Comparison of ENCODE assay signal across 23 cellular contexts in the genomic region with DNA sequence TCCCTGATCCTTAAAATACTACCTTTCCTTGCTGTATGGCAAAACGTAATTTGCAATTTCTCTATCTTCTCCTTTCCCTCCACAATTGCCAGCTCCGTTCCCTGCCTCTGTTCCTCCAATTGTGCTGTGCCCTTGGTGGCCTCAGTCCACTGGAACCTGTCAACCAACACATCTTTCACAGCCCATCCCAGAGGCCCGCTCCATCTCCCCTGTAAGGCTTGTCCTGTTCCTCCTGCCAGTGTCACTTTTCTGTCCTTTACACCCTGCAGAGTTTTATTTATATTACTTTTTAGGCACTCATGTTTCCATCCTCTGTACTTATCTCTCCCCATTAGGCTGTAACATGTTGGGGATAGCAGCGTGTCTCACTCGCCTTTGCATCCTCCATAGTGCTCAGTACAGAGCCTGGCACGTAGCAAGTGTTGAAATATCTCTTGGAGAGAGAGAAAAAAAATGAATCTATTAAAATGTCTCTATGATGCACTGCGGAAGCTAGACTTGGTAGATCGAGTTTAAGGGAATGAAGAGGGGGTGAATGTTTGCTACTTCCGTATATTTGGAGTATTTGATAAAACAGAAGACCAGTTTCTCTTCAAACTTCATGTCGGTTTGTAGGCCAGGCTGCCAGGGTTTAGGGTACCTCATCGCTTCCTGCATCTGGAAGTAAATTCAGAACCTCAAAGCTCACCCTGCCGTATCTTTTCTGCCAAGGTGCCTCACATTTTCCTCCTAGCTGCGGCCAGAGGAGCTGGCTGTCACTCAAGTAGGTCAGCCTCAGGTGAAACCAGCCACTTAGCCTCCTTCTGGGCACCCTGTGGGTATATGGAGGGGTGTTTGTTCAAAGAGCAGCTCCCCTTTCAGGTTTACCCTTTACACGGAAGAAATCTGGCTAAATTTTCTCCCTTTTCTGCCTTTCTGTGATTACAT.
DNase-seq lines count a peak whose midpoint lies in the region; ATAC-seq, FAIRE-seq and TF ChIP-seq lines count a peak whose summit lies in the region.
"Had no signal": no experiment of that assay in that cellular context is flagged by ENCODE, and none has a peak within 500 bp of the region (broad histone marks: within the 10 kb centered on the region; RNA-seq: fewer than 3 reads in every experiment).

No MANE protein-coding gene starts in this region.

- H2BK15ac ChIP-seq in H1 (ENCODE audit: low read length), result no peak overlapping the region

- no peak overlapping the region for H3K23ac ChIP-seq in H1 (ENCODE audit: insufficient read length)
- no peak overlapping the region for H3K23ac ChIP-seq in trophoblast cell (ENCODE audit: low read length)

- 0 out of 2 replicates have a peak overlapping the region, but pooled peaks have one; percentile 13 for H2BK12ac ChIP-seq in H1 (ENCODE audit: low read depth, low read length)
- no peak overlapping the region for H2BK12ac ChIP-seq in trophoblast cell (ENCODE audit: low read length)

- H4K8ac ChIP-seq in H1 (ENCODE audit: extremely low read depth, insufficient read depth, low read length) (no peak overlapping the region), trophoblast cell (ENCODE audit: low read depth, low read length) (no peak overlapping the region)

- H2AK5ac ChIP-seq in H1 (ENCODE audit: low read depth, low read length), result no peak overlapping the region
- no peak overlapping the region for H2AK5ac ChIP-seq in trophoblast cell (ENCODE audit: low read length)

- H3K79me1 ChIP-seq in H1 (ENCODE audit: low read depth, low read length) (no peaks in the 10 kb centered on the region), trophoblast cell (ENCODE audit: low read length) (no peaks in the 10 kb centered on the region)

- H3K23me2 ChIP-seq in H1 (ENCODE audit: low read depth, low read length), result no peaks in the 10 kb centered on the region

- H3K79me2 ChIP-seq in H1 (ENCODE audit: control insufficient read depth in 1 of 2, insufficient read depth in 2 of 2, low read length in 2 of 2) (no peaks in the 10 kb centered on the region), trophoblast cell (ENCODE audit: control insufficient read depth, insufficient read depth, low read length, poor library complexity) (no peaks in the 10 kb centered on the region)

- H3K4me1 ChIP-seq in H1 (replicated peaks in 1 of 4; ENCODE audit: control insufficient read depth in 3 of 4, insufficient read depth in 4 of 4, low read length in 3 of 4) (peaks cover 0 to 2% (median 0%) of the 10 kb centered on the region in 4 experiments; a peak in 1 of 7 replicates), left ventricle myocardium inferior (peaks cover 61% of the 10 kb centered on the region), trophoblast cell (ENCODE audit: control insufficient read depth in 1 of 2, insufficient read depth in 2 of 2, low read length in 2 of 2) (peaks cover 2 to 4% of the 10 kb centered on the region in 2 experiments)

- no peaks in the 10 kb centered on the region for H4K20me1 ChIP-seq in H1 (replicated peaks in 1 of 2; ENCODE audit: control insufficient read depth in 1 of 2, insufficient read depth in 2 of 2, low read length in 2 of 2)

- no peaks in the 10 kb centered on the region for H3K27me3 ChIP-seq in H1 (replicated peaks in 1 of 4; ENCODE audit: control insufficient read depth in 3 of 4, extremely low read depth in 1 of 4, insufficient read depth in 3 of 4, low read length in 3 of 4)
- H3K27me3 ChIP-seq in left ventricle myocardium inferior (ENCODE audit: low read depth), result no peaks in the 10 kb centered on the region
- no peaks in the 10 kb centered on the region for H3K27me3 ChIP-seq in trophoblast cell (ENCODE audit: insufficient read depth, low read length)

- FAIRE-seq in H1 (lab: Jason Lieb, UNC), result no peak
- FAIRE-seq: GM18507, RCC 7860 had no signal

- H3K18ac ChIP-seq in H1 (ENCODE audit: extremely low read depth, low read length) (no peak overlapping the region), trophoblast cell (ENCODE audit: low read length) (no peak overlapping the region)

- peak; percentile 55 for DNase-seq in Right ventricle myocardium inferior (ENCODE audit: missing footprints)
- no peak for DNase-seq in cardiac septum (ENCODE audit: low spot score)
- no peak for DNase-seq in H1 (ENCODE audit: low read depth in 1 of 2, low spot score in 2 of 2)
- DNase-seq in left ventricle myocardium inferior, result peak; percentile 34
- no peak for DNase-seq in trophoblast cell
- no peak for DNase-seq in activated T-cell treated with anti-CD3 and anti-CD28 coated beads, Interleukin-2, amount 50 U/mL, for 48 hours
- DNase-seq in type B pancreatic cell (ENCODE audit: extremely low spot score, unreplicated experiment), result no peak
- no peak for DNase-seq in NCI-H187 treated with DMSO at 0.1 percent for 48 hours (lab: John Stamatoyannopoulos, UW)
- DNase-seq: 8988T; AML-193; Calu3; CD8-positive, alpha-beta memory T cell; DMS153; GDM1; H7; KG1; NCI-H1417; NCI-H1694 treated with DMSO at 0.1 percent for 48 hours; NCI-H446; NCI-H526; OCI-M1 had no signal

- no peak overlapping the region for H3K56ac ChIP-seq in H1 (replicated peaks; ENCODE audit: insufficient read length, low read depth, low read length)

- no peak for TF ChIP-seq EP300 in H1 (IDR thresholded peaks at IDR 0.05; ENCODE audit: borderline replicate concordance in 1 of 2, low read depth in 2 of 2, low read length in 2 of 2)

- 88% methylated on average over 14 of the region's 14 CpGs; no CpG with 5 or more reads in 1 of the 2 experiments for WGBS in H1 (ENCODE audit: extremely low coverage in 1 of 2, insufficient coverage in 1 of 2, insufficient read length in 1 of 2, insufficient replicate concordance in 2 of 2, low coverage in 1 of 2, low lambda C conversion rate in 2 of 2, missing lambda C conversion rate in 1 of 2), 2 experiments
- 100% methylated on average over 2 of the region's 14 CpGs for WGBS in trophoblast cell (ENCODE audit: extremely low coverage, insufficient coverage, insufficient read length)

- no peak overlapping the region for H4K91ac ChIP-seq in H1 (replicated peaks; ENCODE audit: insufficient read length, low read length)
- H4K91ac ChIP-seq in trophoblast cell (ENCODE audit: low read depth, low read length), result no peak overlapping the region

- TF ChIP-seq CTCF in H1 (IDR thresholded peaks at IDR 0.05; ENCODE audit: control extremely low read depth in 1 of 3, insufficient read depth in 1 of 3, low read depth in 1 of 3, low read length in 3 of 3), result no peak
- TF ChIP-seq CTCF in left ventricle myocardium inferior (IDR thresholded peaks at IDR 0.05; ENCODE audit: borderline replicate concordance), result no peak
- no peak for TF ChIP-seq CTCF in type B pancreatic cell (conservative IDR thresholded peaks at IDR 0.05)

- no peak for TF ChIP-seq RAD21 in H1 (IDR thresholded peaks at IDR 0.05 in 1 of 2, conservative IDR thresholded peaks at IDR 0.05 in 1 of 2; ENCODE audit: low read depth in 2 of 2, low read length in 2 of 2)

- no peak overlapping the region for H3K4me3 Mint-ChIP-seq in type B pancreatic cell
- H3K4me3 Mint-ChIP-seq: CD8-positive, alpha-beta memory T cell had no signal

- no peak overlapping the region for H3K14ac ChIP-seq in H1 (ENCODE audit: insufficient read length)
- no peak overlapping the region for H3K14ac ChIP-seq in trophoblast cell (ENCODE audit: low read length)

- no peaks in the 10 kb centered on the region for H3K9me3 ChIP-seq in H1 (ENCODE audit: insufficient read depth in 2 of 2, low read depth in 1 of 2, low read length in 1 of 2)
- H3K9me3 ChIP-seq in left ventricle myocardium inferior (replicated peaks), result no peaks in the 10 kb centered on the region
- H3K9me3 ChIP-seq in trophoblast cell (ENCODE audit: insufficient read depth, low read depth, low read length), result peaks cover 2% of the 10 kb centered on the region

- H3K9me3 Mint-ChIP-seq in type B pancreatic cell, result peaks cover 4% of the 10 kb centered on the region
- H3K9me3 Mint-ChIP-seq: CD8-positive, alpha-beta memory T cell had no signal

- TF ChIP-seq POLR2A in H1 (IDR thresholded peaks at IDR 0.05; ENCODE audit: control extremely low read depth in 1 of 2, low read depth in 2 of 2, low read length in 2 of 2), result no peak

- POLR2A ChIA-PET in H1 (lab: Charles Lee; ENCODE audit: partially characterized antibody), result no interaction called here

- H3K27ac Mint-ChIP-seq in type B pancreatic cell, result no peak overlapping the region
- H3K27ac Mint-ChIP-seq: CD8-positive, alpha-beta memory T cell had no signal

- H4K5ac ChIP-seq in H1 (ENCODE audit: insufficient read length, low read depth, low read length), result no peak overlapping the region

- H2BK120ac ChIP-seq in H1 (replicated peaks; ENCODE audit: low read depth, low read length), result no peak overlapping the region
- no peak overlapping the region for H2BK120ac ChIP-seq in trophoblast cell (ENCODE audit: insufficient read depth, low read length, poor library complexity)

- no peak overlapping the region for H2BK5ac ChIP-seq in H1 (ENCODE audit: low read depth, low read length)
- H2BK5ac ChIP-seq in trophoblast cell (ENCODE audit: low read depth, low read length, poor library complexity), result no peak overlapping the region

- H2AFZ ChIP-seq in H1 (ENCODE audit: low read length), result no peak overlapping the region
- H2AFZ ChIP-seq in trophoblast cell (ENCODE audit: insufficient read depth, low read length, poor library complexity), result no peak overlapping the region

- H3K4me2 ChIP-seq in H1 (ENCODE audit: insufficient read depth in 1 of 2, low read depth in 2 of 2, low read length in 2 of 2) (no peak overlapping the region), trophoblast cell (ENCODE audit: low read length) (no peak overlapping the region)

- H3K4me3 ChIP-seq in H1 (ENCODE audit: extremely low read depth in 1 of 4, insufficient read depth in 2 of 4, low read depth in 3 of 4, low read length in 4 of 4) (no peak overlapping the region), left ventricle myocardium inferior (no peak overlapping the region), trophoblast cell (ENCODE audit: low read depth, low read length) (no peak overlapping the region)

- peak; percentile 91 for ATAC-seq in Right ventricle myocardium inferior

- H2BK20ac ChIP-seq in H1 (ENCODE audit: low read length), result no peak overlapping the region

- H3K36me3 Mint-ChIP-seq in type B pancreatic cell, result peaks cover 10% of the 10 kb centered on the region

- H3K27ac ChIP-seq in H1 (ENCODE audit: low read depth, low read length) (no peak overlapping the region), left ventricle myocardium inferior (replicated peaks) (peak overlapping the region; percentile 71), trophoblast cell (ENCODE audit: low read depth, low read length) (no peak overlapping the region)

- peaks cover 40% of the 10 kb centered on the region for H3K4me1 Mint-ChIP-seq in type B pancreatic cell (ENCODE audit: unreplicated experiment)
- H3K4me1 Mint-ChIP-seq: CD8-positive, alpha-beta memory T cell had no signal

- no peak overlapping the region for H3K9ac ChIP-seq in H1 (replicated peaks in 1 of 4; ENCODE audit: extremely low read depth in 1 of 4, low read depth in 3 of 4, low read length in 3 of 4)
- peak overlapping the region; percentile 67 for H3K9ac ChIP-seq in trophoblast cell (ENCODE audit: low read length)

- H3K4ac ChIP-seq in H1 (replicated peaks; ENCODE audit: insufficient read length, low read depth, low read length) (no peak overlapping the region), trophoblast cell (ENCODE audit: low read depth, low read length) (no peak overlapping the region)

- no peaks in the 10 kb centered on the region for H3K27me3 Mint-ChIP-seq in type B pancreatic cell

- intact Hi-C loops in Right ventricle myocardium inferior (cut with DNase I), result loop anchor here (5.0 kb wide), 1 partner anchor 39 kb away; no protein-coding TSS in a partner anchor
- intact Hi-C loops in cardiac septum (cut with DNase I), result no loop called here
- intact Hi-C loops in left ventricle myocardium inferior (cut with micrococcal nuclease), result no loop called here

- no peak overlapping the region for H4K12ac ChIP-seq in trophoblast cell (ENCODE audit: low read depth, low read length)

- H3K36me3 ChIP-seq in H1 (ENCODE audit: control insufficient read depth in 2 of 4, insufficient read depth in 4 of 4, low read length in 3 of 4) (no peaks in the 10 kb centered on the region), left ventricle myocardium inferior (no peaks in the 10 kb centered on the region), trophoblast cell (ENCODE audit: control insufficient read depth in 1 of 2, insufficient read depth in 2 of 2, low read length in 2 of 2) (no peaks in the 10 kb centered on the region)

- CTCF ChIA-PET in H1 (lab: Charles Lee; ENCODE audit: partially characterized antibody), result interaction anchor here (0.7 to 1.1 kb wide), 2 partner anchors 11 to 1156 kb away, joined by 3 read pairs; no protein-coding TSS in a partner anchor

Comparison
In these comparisons a context has a peak if more than half of its experiments do, and no peak if none do; other contexts are left out.
1. DNase-seq: peak in Right ventricle myocardium inferior (single experiment) and left ventricle myocardium inferior (single experiment); none in cardiac septum (single experiment), H1 (0 of 2), trophoblast cell (0 of 2), activated T-cell treated with anti-CD3 and anti-CD28 coated beads, Interleukin-2, amount 50 U/mL, for 48 hours (0 of 2), type B pancreatic cell (single experiment) and NCI-H187 treated with DMSO at 0.1 percent for 48 hours (single experiment).